In genomic region chr4:82282875-82283274, GRCh38 we compare ENCODE assay signal across 19 cellular contexts.
"Had no signal": no experiment of that assay in that cellular context is flagged by ENCODE, and none has a peak within 500 bp of the region (broad histone marks: within the 10 kb centered on the region; RNA-seq: fewer than 3 reads in every experiment).

No MANE protein-coding gene starts in this region.

- ATAC-seq: activated CD8-positive, alpha-beta T cell treated with anti-CD3 and anti-CD28 coated beads, Interleukin-2, amount 10 ng/mL, durations not matched to agents 7 days and 5 days; left colon; stimulated activated naive CD8-positive, alpha-beta T cell treated with anti-CD3 and anti-CD28 coated beads, Interleukin-15, Interleukin-2, amounts not matched to agents 100 U/mL and 50 U/mL, for 24 hours had no signal

- DNase-seq: activated CD4-positive, alpha-beta T cell treated with anti-CD3 and anti-CD28 coated beads, Interleukin-2, amount 10 ng/mL, durations not matched to agents 24 days and 14 days; activated CD4-positive, CD25-positive, alpha-beta regulatory T cell; activated CD8-positive, alpha-beta memory T cell treated with anti-CD3 and anti-CD28 coated beads, Interleukin-2, amount 50 U/mL, for 4 hours; activated CD8-positive, alpha-beta T cell treated with anti-CD3 and anti-CD28 coated beads, Interleukin-2, amount 10 ng/mL, durations not matched to agents 7 days and 5 days; activated gamma-delta T cell; activated naive CD8-positive, alpha-beta T cell treated with anti-CD3 and anti-CD28 coated beads, Interleukin-2, amount 10 ng/mL, durations not matched to agents 7 days and 5 days; activated T-cell treated with anti-CD3 and anti-CD28 coated beads, Interleukin-2, amount 50 U/mL, for 48 hours; cerebellar nuclear complex; effector memory CD4-positive, alpha-beta T cell; foreskin melanocyte; left colon; naive B cell; stimulated activated naive CD8-positive, alpha-beta T cell treated with anti-CD3 and anti-CD28 coated beads, Interleukin-15, Interleukin-2, amounts not matched to agents 100 U/mL and 50 U/mL, for 24 hours; SW 1271; transverse colon had no signal

- H3K27ac ChIP-seq: neutrophil, right atrium auricular region, skin epidermis, transverse colon had no signal

- H3K27me3 ChIP-seq: right atrium auricular region, transverse colon had no signal

- H3K9me3 ChIP-seq: neutrophil, right atrium auricular region, transverse colon had no signal

- H3K36me3 ChIP-seq: neutrophil, right atrium auricular region, transverse colon had no signal

- H3K4me3 ChIP-seq: lung, right atrium auricular region, skin epidermis, transverse colon had no signal
